18 cellular contexts compared by ENCODE assay signal in genomic region chr6:20763311-20763710, GRCh38.
DNase-seq lines count a peak whose midpoint lies in the region; ATAC-seq and TF ChIP-seq lines count a peak whose summit lies in the region.
"Had no signal": no experiment of that assay in that cellular context is flagged by ENCODE, and none has a peak within 500 bp of the region (broad histone marks: within the 10 kb centered on the region; RNA-seq: fewer than 3 reads in every experiment).

No MANE protein-coding gene starts in this region.

- peak overlapping the region; percentile 11; the same call in 1 of the 2 replicates for H3K4me3 ChIP-seq in WERI-Rb-1 (ENCODE audit: low read depth, low read length)
- H3K4me3 ChIP-seq: BLaER1 treated with 17β-estradiol and CSF1 and Interleukin-3, amounts not matched to agents 10 nM and 100 nM; K562 had no signal

- H3K36me3 ChIP-seq in WERI-Rb-1 = no peaks in the 10 kb centered on the region; the same call in none of the 2 replicates

- no peaks in the 10 kb centered on the region for H3K27me3 ChIP-seq in WERI-Rb-1 (ENCODE audit: insufficient read depth, low read depth, severe bottlenecking)
- H3K27me3 ChIP-seq: BLaER1 treated with 17β-estradiol and CSF1 and Interleukin-3, amounts not matched to agents 10 nM and 100 nM had no signal

- no peak for TF ChIP-seq CTCF in WERI-Rb-1 (IDR thresholded peaks at IDR 0.05; ENCODE audit: low read depth, low read length)

- peak; percentile 65 for DNase-seq in D341Med (ENCODE audit: low spot score)
- peak; percentile 43 for DNase-seq in DMS 273 treated with DMSO at 0.1 percent for 48 hours (lab: John Stamatoyannopoulos, UW)
- DNase-seq in NCI-H524 treated with DMSO at 0.1 percent for 48 hours (lab: John Stamatoyannopoulos, UW) = peak; percentile 89
- peak; percentile 88 for DNase-seq in WERI-Rb-1
- no peak for DNase-seq in activated CD8-positive, alpha-beta memory T cell treated with anti-CD3 and anti-CD28 coated beads, Interleukin-2, amount 50 U/mL, for 48 hours
- DNase-seq in T-helper 2 cell = no peak
- no peak for DNase-seq in NCI-H2081 treated with DMSO at 0.1 percent for 48 hours (lab: John Stamatoyannopoulos, UW)
- DNase-seq: 8988T; Calu3; CD8-positive, alpha-beta T cell; DMS79 treated with DMSO at 0.1 percent for 48 hours; GF-D8; H9; IMR-90 had no signal

- no peaks in the 10 kb centered on the region for H3K9me3 ChIP-seq in WERI-Rb-1 (ENCODE audit: severe bottlenecking)
- H3K9me3 ChIP-seq: BLaER1 treated with 17β-estradiol and CSF1 and Interleukin-3, amounts not matched to agents 10 nM and 100 nM had no signal

- no peak for ATAC-seq in HG02981 (IDR thresholded peaks at IDR 0.05; ENCODE audit: unreplicated experiment)
- ATAC-seq: CD8-positive, alpha-beta T cell; K562 had no signal

- peak overlapping the region; percentile 70 for H3K27ac ChIP-seq in WERI-Rb-1
- H3K27ac ChIP-seq: BLaER1 treated with 17β-estradiol and CSF1 and Interleukin-3, amounts not matched to agents 10 nM and 100 nM; HL-60 had no signal

Comparison
In these comparisons a context has a peak if more than half of its experiments do, and no peak if none do; other contexts are left out.
1. DNase-seq: peak in D341Med (single experiment), DMS 273 treated with DMSO at 0.1 percent for 48 hours (single experiment), NCI-H524 treated with DMSO at 0.1 percent for 48 hours (single experiment) and WERI-Rb-1 (single experiment); none in activated CD8-positive, alpha-beta memory T cell treated with anti-CD3 and anti-CD28 coated beads, Interleukin-2, amount 50 U/mL, for 48 hours (single experiment), T-helper 2 cell (0 of 5) and NCI-H2081 treated with DMSO at 0.1 percent for 48 hours (single experiment).